Comparison of ENCODE assay signal across 28 cellular contexts in the genomic region with DNA sequence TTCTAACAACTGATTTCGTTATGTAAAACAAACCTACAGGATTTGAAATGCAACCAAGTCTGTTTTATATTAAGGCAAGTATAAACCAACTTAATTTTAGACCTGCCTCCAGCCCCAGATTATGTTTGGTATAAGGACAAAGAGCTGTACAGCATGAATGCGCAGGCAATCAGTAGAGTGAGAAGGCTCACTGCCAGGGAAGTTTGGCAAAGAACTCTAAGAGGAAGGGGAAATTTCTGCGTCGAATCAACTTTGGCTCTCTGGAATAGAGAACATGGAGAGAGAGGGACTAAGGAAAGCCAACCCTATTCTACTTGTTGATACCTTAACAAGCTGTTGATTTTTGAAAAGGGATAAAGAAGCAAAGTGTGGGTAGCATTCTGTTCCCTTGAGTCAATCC.
DNase-seq lines count a peak whose midpoint lies in the region; ATAC-seq and TF ChIP-seq lines count a peak whose summit lies in the region.
"Had no signal": no experiment of that assay in that cellular context is flagged by ENCODE, and none has a peak within 500 bp of the region (broad histone marks: within the 10 kb centered on the region; RNA-seq: fewer than 3 reads in every experiment).

No MANE protein-coding gene starts in this region.

- CTCF ChIA-PET in HEK293 (lab: Yijun Ruan, JAX), result interaction anchor here (1.0 to 1.9 kb wide), 3 partner anchors 28 to 484 kb away, joined by 3 to 9 read pairs (median 4); no protein-coding TSS in a partner anchor

- no peak overlapping the region for H2AFZ ChIP-seq in hepatocyte
- H2AFZ ChIP-seq: GM23338 had no signal

- 0 out of 2 replicates have a peak, but pooled peaks cover 2% of the 10 kb centered on the region for H3K4me1 ChIP-seq in HEK293 (ENCODE audit: control insufficient read depth, insufficient read depth, low read length)
- H3K4me1 ChIP-seq in hepatocyte (ENCODE audit: insufficient read depth), result peaks cover 13% of the 10 kb centered on the region
- H3K4me1 ChIP-seq: breast epithelium, testis, uterus had no signal

- no peaks in the 10 kb centered on the region for H3K27me3 Mint-ChIP-seq in progenitor cell of endocrine pancreas
- H3K27me3 Mint-ChIP-seq: stimulated activated memory B cell treated with anti-CD40 and anti-IgM and Interleukin-4, amounts not matched to agents 10 μg/mL and 1 μg/mL and 100 μg/mL, for 72 hours had no signal

- no peaks in the 10 kb centered on the region for H3K79me2 ChIP-seq in hepatocyte

- POLR2A ChIA-PET in HEK293 (lab: Yijun Ruan, JAX), result interaction anchor here (1.8 kb wide), 1 partner anchor 10 kb away, joined by 3 read pairs; no protein-coding TSS in a partner anchor

- no peaks in the 10 kb centered on the region for H3K9me3 Mint-ChIP-seq in progenitor cell of endocrine pancreas (ENCODE audit: low read depth)
- H3K9me3 Mint-ChIP-seq: activated CD4-positive, alpha-beta T cell treated with anti-CD3 and anti-CD28 coated beads, Interleukin-2, amount 10 ng/mL, durations not matched to agents 7 days and 5 days; activated T-cell treated with anti-CD3 and anti-CD28 coated beads, Interleukin-2, amount 50 U/mL, for 4 hours; effector memory CD8-positive, alpha-beta T cell; GM23338; nephron progenitor cell; stimulated activated memory B cell treated with anti-CD40 and anti-IgM and Interleukin-4, amounts not matched to agents 10 μg/mL and 1 μg/mL and 100 μg/mL, for 72 hours had no signal

- H3K9me2 ChIP-seq in hepatocyte (replicated peaks; ENCODE audit: insufficient read depth), result no peaks in the 10 kb centered on the region

- H3K4me3 Mint-ChIP-seq in progenitor cell of endocrine pancreas (ENCODE audit: low read depth), result no peak overlapping the region
- H3K4me3 Mint-ChIP-seq: activated CD4-positive, alpha-beta T cell treated with anti-CD3 and anti-CD28 coated beads, Interleukin-2, amount 10 ng/mL, durations not matched to agents 7 days and 5 days; activated T-cell treated with anti-CD3 and anti-CD28 coated beads, Interleukin-2, amount 50 U/mL, for 4 hours; effector memory CD8-positive, alpha-beta T cell; GM23338; nephron progenitor cell; stimulated activated memory B cell treated with anti-CD40 and anti-IgM and Interleukin-4, amounts not matched to agents 10 μg/mL and 1 μg/mL and 100 μg/mL, for 72 hours had no signal

- H3K4me3 ChIP-seq in HEK293 (ENCODE audit: low read depth, low read length) (no peak overlapping the region), astrocyte of the spinal cord (ENCODE audit: low read depth, low read length) (no peak overlapping the region), hepatocyte (no peak overlapping the region)
- H3K4me3 ChIP-seq: breast epithelium, GM23338, ovary, testis, uterus had no signal

- H3K9me3 ChIP-seq in HEK293 (ENCODE audit: control insufficient read depth, insufficient read depth, low read depth, low read length) (no peaks in the 10 kb centered on the region), hepatocyte (ENCODE audit: low read depth) (no peaks in the 10 kb centered on the region)
- H3K9me3 ChIP-seq: breast epithelium, ovary, testis, uterus had no signal

- H3K27me3 ChIP-seq in hepatocyte, result no peaks in the 10 kb centered on the region
- H3K27me3 ChIP-seq: breast epithelium, ovary, testis, uterus had no signal

- no peaks in the 10 kb centered on the region for H4K20me1 ChIP-seq in hepatocyte (ENCODE audit: insufficient read depth, poor library complexity, severe bottlenecking)

- no peaks in the 10 kb centered on the region for H3K36me3 ChIP-seq in HEK293 (ENCODE audit: control insufficient read depth in 2 of 2, insufficient read depth in 1 of 2, low read length in 2 of 2)
- no peaks in the 10 kb centered on the region for H3K36me3 ChIP-seq in hepatocyte (replicated peaks; ENCODE audit: insufficient read depth, low read depth)
- H3K36me3 ChIP-seq: breast epithelium, ovary, uterus had no signal

- in situ Hi-C loops in astrocyte of the spinal cord (cut with HindIII; ENCODE audit: low sequenced_read_pairs), result no loop called here

- WGBS in hepatocyte (ENCODE audit: low lambda C conversion rate, missing lambda C conversion rate), result 51% methylated on average over 4 of the region's 4 CpGs

- H3K27ac Mint-ChIP-seq in progenitor cell of endocrine pancreas, result peak overlapping the region; percentile 5
- H3K27ac Mint-ChIP-seq: activated CD4-positive, alpha-beta T cell treated with anti-CD3 and anti-CD28 coated beads, Interleukin-2, amount 10 ng/mL, durations not matched to agents 7 days and 5 days; effector memory CD8-positive, alpha-beta T cell; GM23338; nephron progenitor cell; stimulated activated memory B cell treated with anti-CD40 and anti-IgM and Interleukin-4, amounts not matched to agents 10 μg/mL and 1 μg/mL and 100 μg/mL, for 72 hours had no signal

- H3K4me1 Mint-ChIP-seq in progenitor cell of endocrine pancreas (ENCODE audit: low read depth), result peaks cover 32% of the 10 kb centered on the region
- H3K4me1 Mint-ChIP-seq: activated CD4-positive, alpha-beta T cell treated with anti-CD3 and anti-CD28 coated beads, Interleukin-2, amount 10 ng/mL, durations not matched to agents 7 days and 5 days had no signal

- H3K36me3 Mint-ChIP-seq in progenitor cell of endocrine pancreas (ENCODE audit: insufficient read depth), result no peaks in the 10 kb centered on the region

- TF ChIP-seq CTCF in HEK293 (tag by site-specific recombination; IDR thresholded peaks at IDR 0.05), result no peak
- TF ChIP-seq CTCF in astrocyte of the spinal cord (IDR thresholded peaks at IDR 0.05; ENCODE audit: low read depth, low read length), result no peak
- no peak for TF ChIP-seq CTCF in hepatocyte (IDR thresholded peaks at IDR 0.05; ENCODE audit: poor library complexity)
- TF ChIP-seq CTCF in progenitor cell of endocrine pancreas (IDR thresholded peaks at IDR 0.05; ENCODE audit: unreplicated experiment), result no peak

- H3K4me2 ChIP-seq in hepatocyte, result no peak overlapping the region
- H3K4me2 ChIP-seq: GM23338 had no signal

- H3K27ac ChIP-seq in HEK293 (ENCODE audit: extremely low read depth, low read depth, low read length) (no peak overlapping the region), hepatocyte (peak overlapping the region; percentile 58)
- H3K27ac ChIP-seq: breast epithelium, C4-2B, HL-60, ovary, testis had no signal

- DNase-seq in astrocyte of the spinal cord (ENCODE audit: low read depth, low spot score) (peak; percentile 14), hepatocyte (ENCODE audit: low spot score) (peak; percentile 28), progenitor cell of endocrine pancreas (ENCODE audit: low spot score, unreplicated experiment) (no peak), MV-4-11 (lab: John Stamatoyannopoulos, UW) (no peak), HuH-7.5 (ENCODE audit: low spot score) (no peak)
- DNase-seq: activated CD4-positive, alpha-beta T cell treated with anti-CD3 and anti-CD28 coated beads, Interleukin-2, amount 10 ng/mL, durations not matched to agents 7 days and 5 days; activated T-cell treated with anti-CD3 and anti-CD28 coated beads, Interleukin-2, amount 50 U/mL, for 4 hours; Calu3; DMS79 treated with DMSO at 0.1 percent for 48 hours; effector memory CD8-positive, alpha-beta T cell; NCI-H146; NCI-H524; nephron progenitor cell; ovary; SHP77 treated with DMSO at 0.1 percent for 48 hours; stimulated activated CD4-positive, alpha-beta T cell treated with anti-CD3 and anti-CD28 coated beads, Interleukin-12 subunit alpha, Interleukin-12 subunit beta, amount 100 ng/mL, for 4 hours; stimulated activated CD4-positive, alpha-beta T cell treated with anti-CD3 and anti-CD28 coated beads, Interleukin-4, amount 100 ng/mL, for 24 hours; testis; uterus had no signal

- ATAC-seq in GM21786 (IDR thresholded peaks at IDR 0.05; ENCODE audit: unreplicated experiment), result no peak
- ATAC-seq in HG03039 (IDR thresholded peaks at IDR 0.05; ENCODE audit: unreplicated experiment), result no peak
- ATAC-seq: activated T-cell treated with anti-CD3 and anti-CD28 coated beads, Interleukin-2, amount 50 U/mL, for 4 hours; effector memory CD8-positive, alpha-beta T cell; esophagus mucosa; GM23338; stimulated activated memory B cell treated with anti-CD40 and anti-IgM and Interleukin-4, amounts not matched to agents 10 μg/mL and 1 μg/mL and 100 μg/mL, for 72 hours had no signal

TF ChIP-seq in HEK293, 187 proteins besides CTCF, POLR2A, EP300 and RAD21:
- TF ChIP-seq ZNF555 (tag by site-specific recombination; conservative IDR thresholded peaks at IDR 0.05) (no peak), SCRT1 (tag by site-specific recombination; IDR thresholded peaks at IDR 0.05; ENCODE audit: borderline replicate concordance) (no peak), SCRT2 (tag by site-specific recombination; IDR thresholded peaks at IDR 0.05) (peak; percentile 70), ZNF24 (tag by site-specific recombination; IDR thresholded peaks at IDR 0.05) (no peak), OVOL3 (tag by site-specific recombination; IDR thresholded peaks at IDR 0.05) (no peak), MYNN (tag by site-specific recombination; IDR thresholded peaks at IDR 0.05; ENCODE audit: borderline replicate concordance) (no peak)

Comparison
In these comparisons a context has a peak if more than half of its experiments do, and no peak if none do; other contexts are left out.
1. DNase-seq: peak in astrocyte of the spinal cord (single experiment) and hepatocyte (single experiment); none in progenitor cell of endocrine pancreas (single experiment), MV-4-11 (single experiment) and HuH-7.5 (single experiment).